In the genomic region with DNA sequence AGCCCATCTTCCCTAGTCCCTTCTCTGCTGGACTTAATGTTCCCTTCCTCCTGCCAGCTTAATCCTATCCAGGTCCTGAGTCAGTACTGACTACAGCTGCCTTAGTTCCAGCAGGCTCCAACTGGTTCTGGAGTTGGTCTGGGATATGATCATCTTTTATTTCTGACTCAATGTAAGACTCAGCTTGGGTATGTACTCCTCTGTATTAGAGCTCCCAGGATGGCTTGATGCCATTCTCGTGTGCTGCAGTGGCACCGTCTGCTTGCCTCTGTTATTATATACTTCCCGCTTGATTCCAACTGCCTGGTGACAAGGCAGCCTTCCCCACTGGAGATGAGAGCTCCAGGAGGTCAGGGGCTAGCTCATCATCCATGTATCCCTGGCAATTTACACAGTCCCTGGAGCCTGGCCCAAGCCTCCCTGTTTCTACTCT, we compare ENCODE assay signal across 12 cellular contexts.
DNase-seq lines count a peak whose midpoint lies in the region; ATAC-seq and TF ChIP-seq lines count a peak whose summit lies in the region.
"Had no signal": no experiment of that assay in that cellular context is flagged by ENCODE, and none has a peak within 500 bp of the region (broad histone marks: within the 10 kb centered on the region; RNA-seq: fewer than 3 reads in every experiment).

No MANE protein-coding gene starts in this region.

- no peak for TF ChIP-seq CTCF in BE2C (IDR thresholded peaks at IDR 0.05; ENCODE audit: low read depth, low read length)
- TF ChIP-seq CTCF in endothelial cell (IDR thresholded peaks at IDR 0.05; ENCODE audit: unreplicated experiment), result no peak

- intact Hi-C loops in Right ventricle myocardium superior (cut with DNase I), result no loop called here

- no peak overlapping the region for H3K4me3 ChIP-seq in BE2C (ENCODE audit: low read depth, low read length)
- H3K4me3 ChIP-seq in rectal smooth muscle tissue (ENCODE audit: low read length), result no peak overlapping the region

- H3K4me3 Mint-ChIP-seq in endothelial cell (ENCODE audit: unreplicated experiment), result no peak overlapping the region

- H3K4me1 ChIP-seq in BE2C (no peaks in the 10 kb centered on the region; the same call in 1 of the 2 replicates), rectal smooth muscle tissue (ENCODE audit: control insufficient read depth, insufficient read depth, low read length) (peaks cover 2% of the 10 kb centered on the region)

- H3K36me3 ChIP-seq in BE2C, result no peaks in the 10 kb centered on the region
- no peaks in the 10 kb centered on the region for H3K36me3 ChIP-seq in rectal smooth muscle tissue (ENCODE audit: control insufficient read depth, insufficient read depth, low read length)

- H3K27me3 ChIP-seq in BE2C (no peaks in the 10 kb centered on the region), rectal smooth muscle tissue (ENCODE audit: control insufficient read depth, insufficient read depth, low read length) (no peaks in the 10 kb centered on the region)

- no peaks in the 10 kb centered on the region for H3K27me3 Mint-ChIP-seq in endothelial cell (ENCODE audit: unreplicated experiment)

- no peak overlapping the region for H3K9ac ChIP-seq in rectal smooth muscle tissue (ENCODE audit: low read length)

- no peaks in the 10 kb centered on the region for H3K9me3 Mint-ChIP-seq in endothelial cell (ENCODE audit: unreplicated experiment)

- no peaks in the 10 kb centered on the region for H3K4me1 Mint-ChIP-seq in endothelial cell (ENCODE audit: unreplicated experiment)

- no peaks in the 10 kb centered on the region for H3K36me3 Mint-ChIP-seq in endothelial cell (ENCODE audit: low read depth, unreplicated experiment)

- H3K27ac Mint-ChIP-seq in endothelial cell (ENCODE audit: unreplicated experiment), result no peak overlapping the region

- ATAC-seq in Right ventricle myocardium superior (ENCODE audit: poor library complexity) (peak; percentile 95), HG03571 (IDR thresholded peaks at IDR 0.05; ENCODE audit: unreplicated experiment) (no peak)

- no peaks in the 10 kb centered on the region for H3K9me3 ChIP-seq in BE2C

- peak overlapping the region; percentile 64 for H3K27ac ChIP-seq in rectal smooth muscle tissue (ENCODE audit: low read depth, low read length)

- DNase-seq in BE2C, result peak; percentile 14
- peak; percentile 22 for DNase-seq in SK-N-DZ (ENCODE audit: low spot score)
- peak; percentile 62 for DNase-seq in Right ventricle myocardium superior
- no peak for DNase-seq in iPS-NIHi11 (ENCODE audit: low spot score)
- no peak for DNase-seq in stimulated activated CD4-positive, alpha-beta T cell treated with anti-CD3 and anti-CD28 coated beads, Interleukin-12 subunit alpha, Interleukin-12 subunit beta, amount 100 ng/mL, for 4 hours
- DNase-seq in endothelial cell (ENCODE audit: low spot score), result no peak
- DNase-seq: GOT3; Kasumi-1; kidney glomerular epithelial cell; NK-92 treated with Interleukin-12 subunit alpha and Interleukin-12 subunit beta, amount 100 ng/mL, for 24 hours had no signal

Comparison
In these comparisons a context has a peak if more than half of its experiments do, and no peak if none do; other contexts are left out.
1. DNase-seq: peak in BE2C (single experiment), SK-N-DZ (single experiment) and Right ventricle myocardium superior (single experiment); none in iPS-NIHi11 (single experiment), stimulated activated CD4-positive, alpha-beta T cell treated with anti-CD3 and anti-CD28 coated beads, Interleukin-12 subunit alpha, Interleukin-12 subunit beta, amount 100 ng/mL, for 4 hours (single experiment) and endothelial cell (single experiment).